Comparison of ENCODE assay signal across 23 cellular contexts in the genomic region with DNA sequence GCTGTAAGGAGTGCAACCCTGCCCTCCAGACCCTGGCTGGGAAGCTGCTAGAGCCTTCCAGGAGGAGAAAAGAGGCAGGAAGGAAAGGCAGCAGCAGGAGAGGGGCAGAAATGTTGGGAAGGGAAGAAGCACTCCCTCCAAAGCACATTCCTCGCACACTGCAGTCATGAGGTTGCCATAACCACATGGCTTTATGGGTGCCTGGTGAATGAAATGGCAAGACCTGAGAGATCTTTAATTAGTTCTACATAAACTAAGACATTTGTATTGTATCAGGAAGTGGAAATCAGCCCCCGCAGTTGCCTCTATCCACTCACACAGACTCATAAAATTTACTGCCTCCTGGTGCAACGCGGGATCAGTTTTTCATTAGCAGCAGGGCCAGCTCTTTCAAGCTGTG.
"Had no signal": no experiment of that assay in that cellular context is flagged by ENCODE, and none has a peak within 500 bp of the region (broad histone marks: within the 10 kb centered on the region; RNA-seq: fewer than 3 reads in every experiment).

No MANE protein-coding gene starts in this region.

- H3K9me3 ChIP-seq: gastrocnemius medialis, spleen, thoracic aorta had no signal

- H3K27ac ChIP-seq: brain microvascular endothelial cell, gastrocnemius medialis, spleen, thoracic aorta had no signal

- H3K27me3 ChIP-seq: brain microvascular endothelial cell, gastrocnemius medialis had no signal

- DNase-seq: activated CD4-positive, alpha-beta memory T cell treated with anti-CD3 and anti-CD28 coated beads, Interleukin-2, amount 10 ng/mL, durations not matched to agents 7 days and 5 days; activated CD4-positive, alpha-beta T cell treated with anti-CD3 and anti-CD28 coated beads, Interleukin-2, amount 10 ng/mL, durations not matched to agents 24 days and 14 days; activated gamma-delta T cell; aorta; brain microvascular endothelial cell; caudate nucleus; dermis blood vessel endothelial cell; effector CD8-positive, alpha-beta T cell; gastrocnemius medialis; hippocampal formation; kidney glomerular epithelial cell; mesenchymal stem cell; retina; spleen; stimulated activated CD4-positive, alpha-beta T cell treated with anti-CD3 and anti-CD28 coated beads, Interleukin-4, amount 100 ng/mL, for 1 hour; stimulated activated naive CD4-positive, alpha-beta T cell treated with Interleukin-2 at 50 U/mL for 16 hours; T1000 had no signal

- H3K9me3 Mint-ChIP-seq: activated CD4-positive, alpha-beta memory T cell treated with anti-CD3 and anti-CD28 coated beads, Interleukin-2, amount 10 ng/mL, durations not matched to agents 7 days and 5 days; activated CD4-positive, alpha-beta T cell treated with anti-CD3 and anti-CD28 coated beads, Interleukin-2, amount 10 ng/mL, durations not matched to agents 24 days and 14 days; activated naive CD4-positive, alpha-beta T cell treated with anti-CD3 and anti-CD28 coated beads, Interleukin-2, amount 50 U/mL, for 24 hours; activated T-helper 1 cell treated with anti-CD3 and anti-CD28 coated beads, Interleukin-12 subunit alpha, Interleukin-12 subunit beta, Interleukin-2, Interleukin-4 antibody, amounts not matched to agents 30 ng/mL and 10 ng/mL and 1 ng/mL, durations not matched to agents 14 hours and 24 hours and 36 hours; neural crest cell; T-helper 1 cell treated with Interleukin-12 subunit alpha and Interleukin-12 subunit beta and Interleukin-4 antibody, amounts not matched to agents 30 μg/mL and 1 μg/mL, for 36 hours; type B pancreatic cell had no signal

- H3K4me3 ChIP-seq: gastrocnemius medialis, spleen, thoracic aorta had no signal

- H3K4me3 Mint-ChIP-seq: activated CD4-positive, alpha-beta memory T cell treated with anti-CD3 and anti-CD28 coated beads, Interleukin-2, amount 10 ng/mL, durations not matched to agents 7 days and 5 days; activated CD4-positive, alpha-beta T cell treated with anti-CD3 and anti-CD28 coated beads, Interleukin-2, amount 10 ng/mL, durations not matched to agents 24 days and 14 days; activated naive CD4-positive, alpha-beta T cell treated with anti-CD3 and anti-CD28 coated beads, Interleukin-2, amount 50 U/mL, for 24 hours; activated T-helper 1 cell treated with anti-CD3 and anti-CD28 coated beads, Interleukin-12 subunit alpha, Interleukin-12 subunit beta, Interleukin-2, Interleukin-4 antibody, amounts not matched to agents 30 ng/mL and 10 ng/mL and 1 ng/mL, durations not matched to agents 14 hours and 24 hours and 36 hours; neural crest cell; T-helper 1 cell treated with Interleukin-12 subunit alpha and Interleukin-12 subunit beta and Interleukin-4 antibody, amounts not matched to agents 30 μg/mL and 1 μg/mL, for 36 hours; type B pancreatic cell had no signal

- H3K36me3 ChIP-seq: gastrocnemius medialis, spleen, thoracic aorta had no signal

- H3K4me1 Mint-ChIP-seq: activated CD4-positive, alpha-beta memory T cell treated with anti-CD3 and anti-CD28 coated beads, Interleukin-2, amount 10 ng/mL, durations not matched to agents 7 days and 5 days; activated CD4-positive, alpha-beta T cell treated with anti-CD3 and anti-CD28 coated beads, Interleukin-2, amount 10 ng/mL, durations not matched to agents 24 days and 14 days; activated naive CD4-positive, alpha-beta T cell treated with anti-CD3 and anti-CD28 coated beads, Interleukin-2, amount 50 U/mL, for 24 hours had no signal

- H3K27ac Mint-ChIP-seq: activated CD4-positive, alpha-beta memory T cell treated with anti-CD3 and anti-CD28 coated beads, Interleukin-2, amount 10 ng/mL, durations not matched to agents 7 days and 5 days; activated CD4-positive, alpha-beta T cell treated with anti-CD3 and anti-CD28 coated beads, Interleukin-2, amount 10 ng/mL, durations not matched to agents 24 days and 14 days; activated naive CD4-positive, alpha-beta T cell treated with anti-CD3 and anti-CD28 coated beads, Interleukin-2, amount 50 U/mL, for 24 hours; activated T-helper 1 cell treated with anti-CD3 and anti-CD28 coated beads, Interleukin-12 subunit alpha, Interleukin-12 subunit beta, Interleukin-2, Interleukin-4 antibody, amounts not matched to agents 30 ng/mL and 10 ng/mL and 1 ng/mL, durations not matched to agents 14 hours and 24 hours and 36 hours; T-helper 1 cell treated with Interleukin-12 subunit alpha and Interleukin-12 subunit beta and Interleukin-4 antibody, amounts not matched to agents 30 μg/mL and 1 μg/mL, for 36 hours; type B pancreatic cell had no signal

- H3K27me3 Mint-ChIP-seq: activated naive CD4-positive, alpha-beta T cell treated with anti-CD3 and anti-CD28 coated beads, Interleukin-2, amount 50 U/mL, for 24 hours had no signal

- H3K36me3 Mint-ChIP-seq: activated naive CD4-positive, alpha-beta T cell treated with anti-CD3 and anti-CD28 coated beads, Interleukin-2, amount 50 U/mL, for 24 hours had no signal

- ATAC-seq: gastrocnemius medialis had no signal
